ENCODE assay signal across 18 cellular contexts in genomic region chr5:17594255-17594654, GRCh38. TPM values are rescaled to one million over a fixed set of nuclear protein-coding genes. Genes with fewer than 3 reads are reported as not detected.
"Had no signal": no experiment of that assay in that cellular context is flagged by ENCODE, and none has a peak within 500 bp of the region (broad histone marks: within the 10 kb centered on the region; RNA-seq: fewer than 3 reads in every experiment).

Gene TAF11L9, minus strand, starts transcription at chr5:17594394.

RNA-seq across cellular contexts. Expression of gene TAF11L9, which starts in this region (rescaled TPM):
- total RNA-seq: activated B cell treated with CpG ODN at 0.5 μM for 24 hours; activated CD4-positive, alpha-beta memory T cell treated with anti-CD3 and anti-CD28 coated beads for 36 hours; activated CD4-positive, alpha-beta T cell treated with anti-CD3 and anti-CD28 coated beads for 36 hours; activated CD8-positive, alpha-beta memory T cell treated with anti-CD3 and anti-CD28 coated beads for 36 hours; activated CD8-positive, alpha-beta T cell treated with anti-CD3 and anti-CD28 coated beads for 36 hours; activated naive CD4-positive, alpha-beta T cell treated with anti-CD3 and anti-CD28 coated beads for 36 hours; activated naive CD4-positive, alpha-beta T cell treated with anti-CD3 and anti-CD28 coated beads, Interleukin-2, amount 50 U/mL, for 72 hours; activated naive CD8-positive, alpha-beta T cell treated with anti-CD3 and anti-CD28 coated beads for 36 hours; activated T-cell treated with anti-CD3 and anti-CD28 coated beads, Interleukin-2, amount 50 U/mL, for 4 hours; activated T-cell treated with anti-CD3 and anti-CD28 coated beads, Interleukin-2, amount 50 U/mL, for 72 hours; activated T-helper 1 cell treated with anti-CD3 and anti-CD28 coated beads, Interleukin-12 subunit alpha, Interleukin-12 subunit beta, Interleukin-2, Interleukin-4 antibody, amounts not matched to agents 30 ng/mL and 10 ng/mL and 1 ng/mL, durations not matched to agents 14 hours and 24 hours and 36 hours; activated T-helper 17 cell treated with anti-CD3 and anti-CD28 coated beads, Interleukin-2, amount 50 U/mL, for 72 hours; adrenal gland; aorta; astrocyte; body of pancreas; breast epithelium; cardiac septum had no signal
